ENCODE assay signal across 7 cellular contexts in the genomic region with DNA sequence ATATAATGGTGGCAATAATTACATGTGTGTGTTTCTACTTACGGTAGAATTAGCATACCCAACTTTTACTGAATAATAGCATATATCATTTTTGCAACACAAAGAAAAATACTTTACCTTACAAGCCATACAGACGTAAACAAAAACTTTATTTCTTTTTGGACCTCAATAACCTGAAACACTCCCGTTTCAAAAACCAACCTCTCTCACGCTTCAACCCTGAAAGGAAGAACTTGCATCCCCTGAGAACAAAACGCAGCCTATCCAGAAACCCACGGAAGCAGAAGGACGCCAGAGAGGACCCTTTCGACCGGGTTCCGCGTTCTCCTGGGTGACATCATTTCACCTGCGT. TPM values are rescaled to one million over a fixed set of nuclear protein-coding genes. Genes with fewer than 3 reads are reported as not detected.
DNase-seq lines count a peak whose midpoint lies in the region; ATAC-seq, FAIRE-seq and TF ChIP-seq lines count a peak whose summit lies in the region.

Gene RNF38, minus strand, starts transcription at position 290 of the 352 bp plus-strand sequence. Its CDS starts 161 bp downstream, at position 129.

- peak within 1 kb of the TSS; percentile 84 to 95 (median 94) for H3K27ac ChIP-seq in pancreas

- FAIRE-seq in pancreas (lab: Jason Lieb, UNC): no peak

- H3K4me3 ChIP-seq in foreskin fibroblast (ENCODE audit: low read depth in 1 of 2, low read length in 2 of 2) (peak within 1 kb of the TSS; percentile 59 to 83), pancreas (peak within 1 kb of the TSS; percentile 62 to 89 (median 84))

- H3K27ac Mint-ChIP-seq in HFFc6: peak within 1 kb of the TSS; percentile 90
- H3K27ac Mint-ChIP-seq in activated CD4-positive, alpha-beta memory T cell treated with anti-CD3 and anti-CD28 coated beads for 36 hours: peak within 1 kb of the TSS; percentile 98

- peaks cover 5% of the 10 kb centered on the region; the same call in 1 of the 2 replicates for H3K36me3 Mint-ChIP-seq in HFFc6 (ENCODE audit: low read depth)
- H3K36me3 Mint-ChIP-seq in activated CD4-positive, alpha-beta memory T cell treated with anti-CD3 and anti-CD28 coated beads for 36 hours: peaks cover 5% of the 10 kb centered on the region

- H3K4me1 Mint-ChIP-seq in HFFc6 (ENCODE audit: low read depth): peaks cover 45% of the 10 kb centered on the region
- H3K4me1 Mint-ChIP-seq in activated CD4-positive, alpha-beta memory T cell treated with anti-CD3 and anti-CD28 coated beads for 36 hours (ENCODE audit: low read depth): peaks cover 41% of the 10 kb centered on the region

- H3K4me1 ChIP-seq in pancreas: peaks cover 21 to 27% (median 24%) of the 10 kb centered on the region in 3 donors

- H3K27me3 ChIP-seq in pancreas: no peaks in the 10 kb centered on the region

- CTCF ChIA-PET in activated CD4-positive, alpha-beta memory T cell treated with anti-CD3 and anti-CD28 coated beads for 36 hours (lab: Charles Lee): interaction anchor here (0.6 to 1.4 kb wide), 4 partner anchors 8 to 267 kb away, joined by 3 to 5 read pairs (median 4); no protein-coding TSS in a partner anchor

- intact Hi-C loops in activated CD4-positive, alpha-beta memory T cell treated with anti-CD3 and anti-CD28 coated beads for 36 hours (cut with micrococcal nuclease): loop anchor here (1.0 to 5.0 kb wide), 6 partner anchors 17 to 173 kb away; partner anchors contain the start of genes GNE and MELK
- intact Hi-C loops in pancreas (cut with DNase I): loop anchor here in 1 of 3 donors (10.0 kb wide), 1 partner anchor 55 kb away; no protein-coding TSS in a partner anchor

- TF ChIP-seq CTCF in HFFc6 (IDR thresholded peaks at IDR 0.05) (no peak), foreskin fibroblast (IDR thresholded peaks at IDR 0.05; ENCODE audit: low read depth, low read length) (no peak), pancreas (IDR thresholded peaks at IDR 0.05) (no peak)

- WGBS in pancreas, 2 donors: 0 to 1% methylated on average over 12 of the region's 12 CpGs

- DNase-seq in HFFc6: no peak
- DNase-seq in activated CD4-positive, alpha-beta memory T cell treated with anti-CD3 and anti-CD28 coated beads for 36 hours: no peak
- DNase-seq in foreskin fibroblast: no peak
- no peak for DNase-seq in pancreas
- DNase-seq in superior temporal gyrus (ENCODE audit: extremely low spot score): no peak
- DNase-seq in globus pallidus (ENCODE audit: low spot score): no peak
- no peak for DNase-seq in islet precursor cell

- no peak for ATAC-seq in pancreas

- POLR2A ChIA-PET in activated CD4-positive, alpha-beta memory T cell treated with anti-CD3 and anti-CD28 coated beads for 36 hours (lab: Charles Lee): interaction anchor here (0.6 to 1.6 kb wide), 5 partner anchors 20 to 210 kb away, joined by 3 to 7 read pairs (median 4); partner anchors contain the start of gene CLTA

- peaks cover 4% of the 10 kb centered on the region for H3K27me3 Mint-ChIP-seq in HFFc6 (ENCODE audit: insufficient read depth)
- no peaks in the 10 kb centered on the region for H3K27me3 Mint-ChIP-seq in activated CD4-positive, alpha-beta memory T cell treated with anti-CD3 and anti-CD28 coated beads for 36 hours

- H3K4me3 Mint-ChIP-seq in HFFc6: peak within 1 kb of the TSS; percentile 97
- H3K4me3 Mint-ChIP-seq in activated CD4-positive, alpha-beta memory T cell treated with anti-CD3 and anti-CD28 coated beads for 36 hours: peak within 1 kb of the TSS; percentile 95

- no peaks in the 10 kb centered on the region for H3K9me3 ChIP-seq in pancreas

- no peaks in the 10 kb centered on the region for H3K36me3 ChIP-seq in pancreas

- no peaks in the 10 kb centered on the region for H3K9me3 Mint-ChIP-seq in HFFc6
- H3K9me3 Mint-ChIP-seq in activated CD4-positive, alpha-beta memory T cell treated with anti-CD3 and anti-CD28 coated beads for 36 hours: no peaks in the 10 kb centered on the region

RNA-seq across cellular contexts. Expression of gene RNF38, which starts in this region (rescaled TPM):
- total RNA-seq in HFFc6 (2021; fragmentation: NEBNext Ultra II Directional; extraction: Animal tissue kit (Norgen Biotek cat#: 25700)): 10 to 100 TPM; 14.5 to 18.8 (median 17.5) TPM
- 10 to 100 TPM; 24.9 to 27.1 TPM for total RNA-seq in activated CD4-positive, alpha-beta memory T cell treated with anti-CD3 and anti-CD28 coated beads for 36 hours
- total RNA-seq in pancreas: 10 to 100 TPM; 17.0 to 39.4 (median 19.9) TPM
- 10 to 100 TPM in 1 of 2 donors, 1 to 10 TPM in 1; 4.4 to 10.8 TPM for polyA plus RNA-seq in pancreas
